ENCODE assay signal across 20 cellular contexts in the genomic region with DNA sequence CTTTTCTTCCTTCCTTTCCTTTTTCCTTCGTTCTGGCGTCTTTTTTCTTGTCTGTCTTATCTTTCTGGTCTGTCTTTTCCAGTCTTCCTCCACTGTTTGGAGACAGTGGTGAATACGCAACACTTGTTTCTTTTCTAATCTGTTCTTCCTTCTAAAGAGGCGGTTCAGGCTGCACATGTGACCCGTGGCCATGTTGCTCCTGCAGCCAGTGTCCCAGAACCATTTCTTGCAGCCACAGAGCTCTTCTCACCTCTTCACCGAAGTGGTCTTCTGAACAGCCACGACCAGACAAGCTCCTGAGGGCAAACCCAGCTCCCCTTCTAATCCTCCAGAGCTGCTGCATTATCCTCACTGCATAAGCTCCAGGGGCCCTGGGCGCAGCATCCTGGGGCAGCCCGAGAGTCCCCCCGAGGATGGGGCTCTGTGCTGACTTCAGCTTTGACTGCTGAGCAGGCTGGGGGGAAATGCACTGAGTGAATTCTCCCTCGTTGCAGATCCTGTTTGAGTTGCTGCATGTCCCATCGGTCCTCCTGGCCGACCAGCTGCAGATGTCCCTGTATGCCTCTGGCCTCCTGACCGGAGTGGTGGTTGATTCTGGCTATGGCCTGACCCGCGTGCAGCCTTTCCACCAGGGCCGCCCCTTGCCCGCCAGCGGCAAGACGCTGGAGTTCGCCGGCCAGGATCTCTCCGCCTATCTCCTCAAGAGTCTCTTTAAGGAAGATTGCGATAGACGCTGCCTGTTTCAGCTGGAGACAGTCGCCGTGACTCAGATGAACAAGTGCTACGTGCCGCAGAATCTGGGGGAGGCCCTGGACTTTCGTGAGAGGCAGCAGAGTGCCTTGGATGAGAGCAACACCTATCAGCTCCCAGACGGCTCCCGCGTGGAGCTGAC.
DNase-seq lines count a peak whose midpoint lies in the region; ATAC-seq and TF ChIP-seq lines count a peak whose summit lies in the region.
"Had no signal": no experiment of that assay in that cellular context is flagged by ENCODE, and none has a peak within 500 bp of the region (broad histone marks: within the 10 kb centered on the region; RNA-seq: fewer than 3 reads in every experiment).

No MANE protein-coding gene starts in this region.

- ATAC-seq in HG02973 (IDR thresholded peaks at IDR 0.05; ENCODE audit: unreplicated experiment) = no peak

- H3K4me1 ChIP-seq in osteoblast (ENCODE audit: insufficient read depth, low read length) (no peaks in the 10 kb centered on the region), hepatocyte (ENCODE audit: insufficient read depth) (no peaks in the 10 kb centered on the region), adrenal gland (replicated peaks in 1 of 2) (no peaks in the 10 kb centered on the region)
- H3K4me1 ChIP-seq: BLaER1 treated with 17β-estradiol and CSF1 and Interleukin-3, amounts not matched to agents 10 nM and 100 nM; Caco-2; HAP-1 had no signal

- H3K79me2 ChIP-seq in osteoblast (ENCODE audit: insufficient read depth, low read length) (no peaks in the 10 kb centered on the region), hepatocyte (no peaks in the 10 kb centered on the region)

- no peaks in the 10 kb centered on the region for H3K9me3 ChIP-seq in osteoblast (ENCODE audit: low read depth, low read length)
- no peaks in the 10 kb centered on the region for H3K9me3 ChIP-seq in hepatocyte (ENCODE audit: low read depth)
- H3K9me3 ChIP-seq in adrenal gland (replicated peaks in 1 of 3) = no peaks in the 10 kb centered on the region
- H3K9me3 ChIP-seq: BLaER1 treated with 17β-estradiol and CSF1 and Interleukin-3, amounts not matched to agents 10 nM and 100 nM; Caco-2; HAP-1 had no signal

- no peak for TF ChIP-seq CTCF in fibroblast of mammary gland (conservative IDR thresholded peaks at IDR 0.05; ENCODE audit: control insufficient read depth, insufficient read depth, low read depth, low read length)
- no peak for TF ChIP-seq CTCF in osteoblast (IDR thresholded peaks at IDR 0.05; ENCODE audit: extremely low read depth, low read depth, low read length)
- TF ChIP-seq CTCF in hepatocyte (IDR thresholded peaks at IDR 0.05; ENCODE audit: poor library complexity) = no peak
- TF ChIP-seq CTCF in adrenal gland (IDR thresholded peaks at IDR 0.05) = no peak

- H3K36me3 ChIP-seq in osteoblast (ENCODE audit: insufficient read depth, low read length) (no peaks in the 10 kb centered on the region), hepatocyte (replicated peaks; ENCODE audit: insufficient read depth, low read depth) (no peaks in the 10 kb centered on the region), adrenal gland (replicated peaks in 1 of 2) (no peaks in the 10 kb centered on the region)
- H3K36me3 ChIP-seq: BLaER1 treated with 17β-estradiol and CSF1 and Interleukin-3, amounts not matched to agents 10 nM and 100 nM; HAP-1 had no signal

- TF ChIP-seq POLR2A in adrenal gland (IDR thresholded peaks at IDR 0.05) = no peak

- intact Hi-C loops in adrenal gland (cut with DNase I) = loop anchor here (10.0 kb wide), 1 partner anchor 161 kb away; no protein-coding TSS in a partner anchor

- H3K4me2 ChIP-seq in osteoblast (ENCODE audit: insufficient read depth, low read length) (no peak overlapping the region), hepatocyte (no peak overlapping the region)
- H3K4me2 ChIP-seq: BLaER1 treated with 17β-estradiol and CSF1 and Interleukin-3, amounts not matched to agents 10 nM and 100 nM had no signal

- DNase-seq in NCI-H82 (lab: John Stamatoyannopoulos, UW) = peak; percentile 48
- DNase-seq in NCI-H82 treated with DMSO at 0.1 percent for 48 hours (lab: John Stamatoyannopoulos, UW; ENCODE audit: unreplicated experiment) = no peak
- DNase-seq in fibroblast of mammary gland (ENCODE audit: low read depth) = peak; percentile 23
- DNase-seq in osteoblast (ENCODE audit: insufficient read length, low spot score, missing footprints) = peak; percentile 23
- no peak for DNase-seq in hepatocyte (ENCODE audit: low spot score)
- DNase-seq in adrenal gland = no peak
- DNase-seq in NCI-H2081 (lab: John Stamatoyannopoulos, UW) = no peak
- DNase-seq: CD4-positive, alpha-beta memory T cell; DMS 273 treated with DMSO at 0.1 percent for 48 hours; KG1; NCI-H1092 treated with DMSO at 0.1 percent for 48 hours; NCI-H1436 treated with DMSO at 0.1 percent for 48 hours; NCI-H2029; NCI-H226; NCI-H774 had no signal

- no peaks in the 10 kb centered on the region for H4K20me1 ChIP-seq in osteoblast (ENCODE audit: insufficient read depth, low read length)
- H4K20me1 ChIP-seq in hepatocyte (ENCODE audit: insufficient read depth, poor library complexity, severe bottlenecking) = no peaks in the 10 kb centered on the region

- H3K27ac ChIP-seq in osteoblast (ENCODE audit: low read depth, low read length) (no peak overlapping the region), hepatocyte (no peak overlapping the region), adrenal gland (no peak overlapping the region)
- H3K27ac ChIP-seq: BLaER1 treated with 17β-estradiol and CSF1 and Interleukin-3, amounts not matched to agents 10 nM and 100 nM; HL-60 had no signal

- no peaks in the 10 kb centered on the region for H3K9me2 ChIP-seq in hepatocyte (replicated peaks; ENCODE audit: insufficient read depth)

- H3K27me3 ChIP-seq in osteoblast (ENCODE audit: insufficient read depth, low read length) = peaks cover 5% of the 10 kb centered on the region
- peaks cover 25% of the 10 kb centered on the region for H3K27me3 ChIP-seq in hepatocyte
- H3K27me3 ChIP-seq in adrenal gland = peaks cover 9% of the 10 kb centered on the region
- H3K27me3 ChIP-seq: BLaER1 treated with 17β-estradiol and CSF1 and Interleukin-3, amounts not matched to agents 10 nM and 100 nM had no signal

- H3K4me3 ChIP-seq in fibroblast of mammary gland (ENCODE audit: control insufficient read depth, low read depth, low read length) (no peak overlapping the region), osteoblast (ENCODE audit: insufficient read depth, low read length) (no peak overlapping the region), hepatocyte (no peak overlapping the region), adrenal gland (no peak overlapping the region)
- H3K4me3 ChIP-seq: BLaER1 treated with 17β-estradiol and CSF1 and Interleukin-3, amounts not matched to agents 10 nM and 100 nM; HAP-1 had no signal

- no peak overlapping the region for H2AFZ ChIP-seq in osteoblast (ENCODE audit: low read length)
- no peak overlapping the region for H2AFZ ChIP-seq in hepatocyte

- 86% methylated on average over 33 of the region's 33 CpGs for WGBS in hepatocyte (ENCODE audit: low lambda C conversion rate, missing lambda C conversion rate)
- WGBS in adrenal gland, 4 donors = 62 to 82% (median 66%) methylated on average over 27 to 33 of the region's 33 CpGs

Comparison
In these comparisons a context has a peak if more than half of its experiments do, and no peak if none do; other contexts are left out.
1. DNase-seq: peak in NCI-H82 (single experiment), fibroblast of mammary gland (single experiment) and osteoblast (single experiment); none in NCI-H82 treated with DMSO at 0.1 percent for 48 hours (single experiment), hepatocyte (single experiment), adrenal gland (0 of 7) and NCI-H2081 (0 of 2).